ENCODE assay signal across 2 cellular contexts in genomic region chr10:124707546-124707945, GRCh38.
TF ChIP-seq lines count a peak whose summit lies in the region.

No MANE protein-coding gene starts in this region.

TF ChIP-seq in WTC11, 78 proteins besides CTCF, POLR2A, EP300 and RAD21 (continued from another document):
- TF ChIP-seq ARID4B (CRISPR knock-in tag; IDR thresholded peaks at IDR 0.05; ENCODE audit: borderline replicate concordance) (no peak), JAZF1 (CRISPR knock-in tag; IDR thresholded peaks at IDR 0.05) (no peak)

TF ChIP-seq in GM23338, 12 proteins besides CTCF, POLR2A, EP300 and RAD21 (continued from another document):
- TF ChIP-seq ZNF462 (CRISPR knock-in tag; IDR thresholded peaks at IDR 0.05) (no peak), ZNF331 (CRISPR knock-in tag; IDR thresholded peaks at IDR 0.05; ENCODE audit: low read depth) (no peak)
